ENCODE assay signal across 8 cellular contexts in genomic region chr7:143882020-143882610, GRCh38. TPM values are rescaled to one million over a fixed set of nuclear protein-coding genes. Genes with fewer than 3 reads are reported as not detected.
DNase-seq lines count a peak whose midpoint lies in the region; ATAC-seq and TF ChIP-seq lines count a peak whose summit lies in the region.

No MANE protein-coding gene starts in this region.

- WGBS in heart left ventricle, 4 donors: 1 to 3% (median 1%) methylated on average over 8 to 23 of the region's 23 CpGs

- no peak for TF ChIP-seq POLR2A in heart left ventricle (IDR thresholded peaks at IDR 0.05)

- TF ChIP-seq CTCF in heart left ventricle (IDR thresholded peaks at IDR 0.05): no peak

- H3K4me1 ChIP-seq in heart left ventricle: peaks cover 5 to 44% (median 16%) of the 10 kb centered on the region in 12 donors

- peaks cover 1% of the 10 kb centered on the region for H3K9me3 Mint-ChIP-seq in activated naive CD8-positive, alpha-beta T cell treated with anti-CD3 and anti-CD28 coated beads for 36 hours
- H3K9me3 Mint-ChIP-seq in T-helper 2 cell treated with Interferon-gamma antibody and Interleukin-4, amounts not matched to agents 5 μg/mL and 100 μg/mL, for 36 hours: no peaks in the 10 kb centered on the region

- peak; percentile 61 for DNase-seq in H7
- DNase-seq in activated naive CD8-positive, alpha-beta T cell treated with anti-CD3 and anti-CD28 coated beads for 36 hours: no peak
- peak; percentile 73 to 91 (median 86) for DNase-seq in heart left ventricle
- peak; percentile 74 for DNase-seq in occipital lobe (lab: John Stamatoyannopoulos, UW)
- DNase-seq in activated effector memory CD4-positive, alpha-beta T cell treated with Interleukin-2 at 50 U/mL for 16 hours: no peak
- DNase-seq in cortex of kidney (lab: John Stamatoyannopoulos, UW): no peak
- no peak for DNase-seq in T-helper 2 cell treated with Interferon-gamma antibody and Interleukin-4, amounts not matched to agents 5 μg/mL and 100 μg/mL, for 36 hours (ENCODE audit: low spot score)

- ATAC-seq in heart left ventricle: peak; percentile 91 to 93 (median 92)
- ATAC-seq in GM21619 (IDR thresholded peaks at IDR 0.05; ENCODE audit: unreplicated experiment): no peak

- H3K36me3 Mint-ChIP-seq in activated naive CD8-positive, alpha-beta T cell treated with anti-CD3 and anti-CD28 coated beads for 36 hours: peaks cover 4% of the 10 kb centered on the region
- H3K36me3 Mint-ChIP-seq in T-helper 2 cell treated with Interferon-gamma antibody and Interleukin-4, amounts not matched to agents 5 μg/mL and 100 μg/mL, for 36 hours (ENCODE audit: low read depth): no peaks in the 10 kb centered on the region

- H3K27me3 Mint-ChIP-seq in activated naive CD8-positive, alpha-beta T cell treated with anti-CD3 and anti-CD28 coated beads for 36 hours: peaks cover 44% of the 10 kb centered on the region
- H3K27me3 Mint-ChIP-seq in T-helper 2 cell treated with Interferon-gamma antibody and Interleukin-4, amounts not matched to agents 5 μg/mL and 100 μg/mL, for 36 hours (ENCODE audit: low read depth): peaks cover 31% of the 10 kb centered on the region

- H3K4me3 ChIP-seq in H7 (ENCODE audit: insufficient read depth, low read depth, low read length) (peak overlapping the region; percentile 56), heart left ventricle (peak overlapping the region; percentile 49 to 89 (median 70))

- H3K9me3 ChIP-seq in heart left ventricle: no peaks in the 10 kb centered on the region

- H3K4me3 Mint-ChIP-seq in activated naive CD8-positive, alpha-beta T cell treated with anti-CD3 and anti-CD28 coated beads for 36 hours: peak overlapping the region; percentile 68
- no peak overlapping the region for H3K4me3 Mint-ChIP-seq in T-helper 2 cell treated with Interferon-gamma antibody and Interleukin-4, amounts not matched to agents 5 μg/mL and 100 μg/mL, for 36 hours

- H3K36me3 ChIP-seq in H7 (replicated peaks; ENCODE audit: control insufficient read depth, insufficient read depth, low read length) (no peaks in the 10 kb centered on the region), heart left ventricle (no peaks in the 10 kb centered on the region)

- H3K27me3 ChIP-seq in H7 (ENCODE audit: control insufficient read depth, insufficient read depth, low read length): peaks cover 3% of the 10 kb centered on the region; the same call in 1 of the 2 replicates
- peaks cover 0 to 15% (median 0%) of the 10 kb centered on the region in 9 donors for H3K27me3 ChIP-seq in heart left ventricle

- H3K27ac Mint-ChIP-seq in activated naive CD8-positive, alpha-beta T cell treated with anti-CD3 and anti-CD28 coated beads for 36 hours: no peak overlapping the region
- H3K27ac Mint-ChIP-seq in T-helper 2 cell treated with Interferon-gamma antibody and Interleukin-4, amounts not matched to agents 5 μg/mL and 100 μg/mL, for 36 hours: no peak overlapping the region

- peaks cover 23% of the 10 kb centered on the region for H3K4me1 Mint-ChIP-seq in activated naive CD8-positive, alpha-beta T cell treated with anti-CD3 and anti-CD28 coated beads for 36 hours
- H3K4me1 Mint-ChIP-seq in T-helper 2 cell treated with Interferon-gamma antibody and Interleukin-4, amounts not matched to agents 5 μg/mL and 100 μg/mL, for 36 hours (ENCODE audit: low read depth): peaks cover 2% of the 10 kb centered on the region

- peak overlapping the region; percentile 57 to 92 (median 82) for H3K27ac ChIP-seq in heart left ventricle

- intact Hi-C loops in heart left ventricle (cut with DNase I): loop anchor here in 4 of 10 donors (1.0 to 10.0 kb wide), 3 partner anchors 19 to 123 kb away; partner anchors contain the start of genes OR6B1 (in 1 of the 4) and TCAF1 (in 1 of the 4)

RNA-seq across cellular contexts. Expression of gene TCAF1, which starts 19.9 kb away (rescaled TPM):
- total RNA-seq in H7 (2014; rRNA removed; shearing (Covaris generic)): 22.6 and 38.2 TPM in 2 replicates
- total RNA-seq in activated naive CD8-positive, alpha-beta T cell treated with anti-CD3 and anti-CD28 coated beads for 36 hours: 1 to 10 TPM; 8.6 to 9.0 TPM
- total RNA-seq in heart left ventricle (10 to 100 TPM; 31.4 to 71.1 (median 58.0) TPM), occipital lobe (178 TPM)
- 10 to 100 TPM; 16.9 to 17.6 TPM for polyA plus RNA-seq in heart left ventricle

RNA-seq across cellular contexts. Expression of gene OR2F2, which starts 52.9 kb away (rescaled TPM):
- total RNA-seq in H7 (2014; rRNA removed; shearing (Covaris generic)): not detected in 2 replicates
- total RNA-seq in activated naive CD8-positive, alpha-beta T cell treated with anti-CD3 and anti-CD28 coated beads for 36 hours: not detected
- total RNA-seq in heart left ventricle (not detected), occipital lobe (not detected)
- polyA plus RNA-seq in heart left ventricle: not detected

Comparison
In these comparisons a context has a peak if more than half of its experiments do, and no peak if none do; other contexts are left out.
1. DNase-seq: peak in H7 (single experiment), heart left ventricle (5 of 5) and occipital lobe (single experiment); none in activated naive CD8-positive, alpha-beta T cell treated with anti-CD3 and anti-CD28 coated beads for 36 hours (single experiment), activated effector memory CD4-positive, alpha-beta T cell treated with Interleukin-2 at 50 U/mL for 16 hours (single experiment), cortex of kidney (single experiment) and T-helper 2 cell treated with Interferon-gamma antibody and Interleukin-4, amounts not matched to agents 5 μg/mL and 100 μg/mL, for 36 hours (single experiment).